8 cellular contexts compared by ENCODE assay signal in genomic region chrX:40266490-40267333, GRCh38.
A peak's percentile ranks its signal among the peaks of the same experiment; 100 is the strongest.
DNase-seq lines count a peak whose midpoint lies in the region; ATAC-seq and TF ChIP-seq lines count a peak whose summit lies in the region.

No MANE protein-coding gene starts in this region.

- no peaks in the 10 kb centered on the region for H3K27me3 ChIP-seq in MM.1S (replicated peaks; ENCODE audit: insufficient read depth, low read length)
- H3K27me3 ChIP-seq in right atrium auricular region, result no peaks in the 10 kb centered on the region
- H3K27me3 ChIP-seq in psoas muscle (ENCODE audit: insufficient read depth in 3 of 3, low read length in 2 of 3), result no peaks in the 10 kb centered on the region
- H3K27me3 ChIP-seq in Karpas-422 (ENCODE audit: low read length), result no peaks in the 10 kb centered on the region

- no peaks in the 10 kb centered on the region for H3K9me3 ChIP-seq in MM.1S (replicated peaks; ENCODE audit: insufficient read depth, low read length)
- no peaks in the 10 kb centered on the region for H3K9me3 ChIP-seq in right atrium auricular region
- no peaks in the 10 kb centered on the region for H3K9me3 ChIP-seq in psoas muscle
- H3K9me3 ChIP-seq in Karpas-422 (ENCODE audit: low read length), result no peaks in the 10 kb centered on the region

- H3K4me3 ChIP-seq in GM12864 (ENCODE audit: low read depth, low read length) (peak overlapping the region; percentile 43), MM.1S (ENCODE audit: low read length) (peak overlapping the region; percentile 50), right atrium auricular region (peak overlapping the region; percentile 39 to 44), psoas muscle (peak overlapping the region; percentile 59), Karpas-422 (ENCODE audit: low read length) (no peak overlapping the region)

- 5 to 14% (median 6%) methylated on average over 25 to 42 of the region's 42 CpGs for WGBS in psoas muscle, 3 donors

- peak overlapping the region; percentile 41 for H3K9ac ChIP-seq in MM.1S (ENCODE audit: low read length)
- no peak overlapping the region for H3K9ac ChIP-seq in Karpas-422 (ENCODE audit: low read length)

- H3K4me2 ChIP-seq in MM.1S (ENCODE audit: low read depth, low read length), result peak overlapping the region; percentile 87
- no peak overlapping the region for H3K4me2 ChIP-seq in Karpas-422 (ENCODE audit: low read depth, low read length, poor library complexity, severe bottlenecking)

- H3K79me2 ChIP-seq in MM.1S (ENCODE audit: low read length) (no peaks in the 10 kb centered on the region), Karpas-422 (ENCODE audit: low read length) (no peaks in the 10 kb centered on the region)

- intact Hi-C loops in psoas muscle (cut with DNase I), result loop anchor here (5.0 to 10.0 kb wide), 5 partner anchors 84 to 542 kb away; no protein-coding TSS in a partner anchor

- TF ChIP-seq CTCF in GM12864 (IDR thresholded peaks at IDR 0.05; ENCODE audit: low read depth, low read length, missing control alignments), result peak; percentile 55
- peak; percentile 50 for TF ChIP-seq CTCF in MM.1S (IDR thresholded peaks at IDR 0.05; ENCODE audit: low read length)
- peak; percentile 47 to 76 for TF ChIP-seq CTCF in right atrium auricular region (IDR thresholded peaks at IDR 0.05)
- peak; percentile 62 for TF ChIP-seq CTCF in psoas muscle (IDR thresholded peaks at IDR 0.05)

- DNase-seq in GM12864 (ENCODE audit: low read depth), result peak; percentile 3
- DNase-seq in MM.1S, result peak; percentile 39
- DNase-seq in SW480 (ENCODE audit: low spot score), result peak; percentile 62
- DNase-seq in anterior cingulate cortex (lab: John Stamatoyannopoulos, UW), result peak in 55 of 58 donors; percentile 1 to 59 (median 32)
- DNase-seq in right atrium auricular region (ENCODE audit: low spot score), result no peak
- DNase-seq in psoas muscle, result peak; percentile 65 to 82
- DNase-seq in Karpas-422, result no peak

- peak overlapping the region; percentile 69 for H2AFZ ChIP-seq in MM.1S (ENCODE audit: low read length)
- no peak overlapping the region for H2AFZ ChIP-seq in Karpas-422 (ENCODE audit: low read length)

- H3K9me2 ChIP-seq in MM.1S (replicated peaks; ENCODE audit: insufficient read depth, low read length) (no peaks in the 10 kb centered on the region), Karpas-422 (replicated peaks; ENCODE audit: insufficient read depth, low read length) (no peaks in the 10 kb centered on the region)

- H3K27ac ChIP-seq in MM.1S (ENCODE audit: low read length) (no peak overlapping the region), right atrium auricular region (peak overlapping the region; percentile 67 to 69), psoas muscle (peak overlapping the region; percentile 50), Karpas-422 (ENCODE audit: low read length) (no peak overlapping the region)

- H3K4me1 ChIP-seq in MM.1S (ENCODE audit: low read length) (0 out of 2 replicates have a peak, but pooled peaks cover 5% of the 10 kb centered on the region), right atrium auricular region (peaks cover 0 to 31% of the 10 kb centered on the region in 2 donors), psoas muscle (no peaks in the 10 kb centered on the region), Karpas-422 (ENCODE audit: low read length) (no peaks in the 10 kb centered on the region)

- H4K20me1 ChIP-seq in MM.1S (ENCODE audit: insufficient read depth, low read length) (no peaks in the 10 kb centered on the region), Karpas-422 (ENCODE audit: insufficient read depth, low read depth, low read length) (no peaks in the 10 kb centered on the region)

- no peaks in the 10 kb centered on the region for H3F3A ChIP-seq in MM.1S (ENCODE audit: insufficient read depth, low read length)

- peak; percentile 87 to 97 (median 91) for ATAC-seq in psoas muscle
- ATAC-seq in HG02970 (IDR thresholded peaks at IDR 0.05; ENCODE audit: low FRiP score, unreplicated experiment), result no peak

- H3K36me3 ChIP-seq in MM.1S (replicated peaks; ENCODE audit: insufficient read depth, low read length), result no peaks in the 10 kb centered on the region
- no peaks in the 10 kb centered on the region for H3K36me3 ChIP-seq in right atrium auricular region
- no peaks in the 10 kb centered on the region for H3K36me3 ChIP-seq in psoas muscle (ENCODE audit: insufficient read depth in 1 of 2, low read depth in 1 of 2)
- no peaks in the 10 kb centered on the region for H3K36me3 ChIP-seq in Karpas-422 (ENCODE audit: insufficient read depth, low read length)

Comparison
In these comparisons a context has a peak if more than half of its experiments do, and no peak if none do; other contexts are left out.
1. DNase-seq: peak in GM12864 (single experiment), MM.1S (single experiment), SW480 (single experiment), anterior cingulate cortex (55 of 58) and psoas muscle (2 of 2); none in right atrium auricular region (single experiment) and Karpas-422 (single experiment).
2. H3K27ac ChIP-seq: peak in right atrium auricular region (2 of 2) and psoas muscle (single experiment); none in MM.1S (single experiment) and Karpas-422 (single experiment).
3. Peak in every context shown above with its lines, with median percentiles within 50 percentile points of each other: CTCF ChIP-seq.